Comparison of ENCODE assay signal across 11 cellular contexts in the genomic region with DNA sequence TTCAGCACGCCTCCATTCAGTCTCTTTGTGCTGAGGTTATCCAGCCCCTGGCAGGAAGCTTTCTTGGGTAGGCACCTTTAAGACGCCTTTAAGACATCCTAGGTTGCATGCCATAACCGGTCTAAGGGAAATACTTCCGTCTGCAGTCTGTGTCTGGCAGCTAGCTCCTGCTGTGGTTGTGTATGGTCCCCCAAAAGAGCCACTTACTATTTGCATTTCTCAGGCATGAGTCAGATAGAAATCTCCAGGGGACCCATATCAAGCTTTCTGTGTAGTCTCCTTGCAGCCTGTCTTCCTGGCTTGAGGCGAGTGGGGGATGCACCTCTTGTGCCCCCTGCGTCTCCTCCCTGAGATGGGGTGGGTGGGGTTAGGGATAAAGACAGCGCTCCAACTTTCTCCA. TPM values are rescaled to one million over a fixed set of nuclear protein-coding genes. Genes with fewer than 3 reads are reported as not detected.
DNase-seq lines count a peak whose midpoint lies in the region; ATAC-seq and TF ChIP-seq lines count a peak whose summit lies in the region.
"Had no signal": no experiment of that assay in that cellular context is flagged by ENCODE, and none has a peak within 500 bp of the region (broad histone marks: within the 10 kb centered on the region; RNA-seq: fewer than 3 reads in every experiment).

No MANE protein-coding gene starts in this region.

- no peak for TF ChIP-seq CTCF in astrocyte of the cerebellum (IDR thresholded peaks at IDR 0.05; ENCODE audit: low read depth, low read length, missing control alignments)

- in situ Hi-C loops in astrocyte of the cerebellum (cut with HindIII; ENCODE audit: low sequenced_read_pairs) = no loop called here

- intact Hi-C loops in posterior cingulate gyrus (cut with DNase I) = no loop called here

- DNase-seq in A172 (ENCODE audit: low spot score) = peak; percentile 80
- peak; percentile 12 for DNase-seq in astrocyte of the cerebellum (ENCODE audit: low read depth)
- no peak for DNase-seq in DMS 273 (lab: John Stamatoyannopoulos, UW; ENCODE audit: unreplicated experiment)
- no peak for DNase-seq in stimulated activated CD4-positive, alpha-beta T cell treated with anti-CD3 and anti-CD28 coated beads, Interleukin-4, amount 100 ng/mL, for 24 hours
- DNase-seq in posterior cingulate gyrus = no peak
- no peak for DNase-seq in activated T-cell treated with anti-CD3 and anti-CD28 coated beads, Interleukin-2, amount 50 U/mL, for 1 hour
- DNase-seq: NCI-H2081; psoas muscle; stimulated activated naive B cell treated with anti-CD40 and anti-IgM and Interleukin-4, amounts not matched to agents 10 μg/mL and 1 μg/mL and 100 μg/mL, for 72 hours had no signal

- ATAC-seq in GM19468 (IDR thresholded peaks at IDR 0.05; ENCODE audit: extremely low read depth, unreplicated experiment) (peak; percentile 75), HG03066 (IDR thresholded peaks at IDR 0.05; ENCODE audit: low read depth, unreplicated experiment) (peak; percentile 69)

- H3K4me3 ChIP-seq in astrocyte of the cerebellum (ENCODE audit: low read depth, low read length) = no peak overlapping the region
- H3K4me3 ChIP-seq: psoas muscle had no signal

RNA-seq across cellular contexts. Expression of a gene that starts 10.0 kb away (rescaled TPM):
- 2.3 and 3.2 TPM in 2 replicates for total RNA-seq in A172 (2014; rRNA removed; shearing (Covaris generic))

RNA-seq across cellular contexts. Expression of a gene that starts 27.8 kb away (rescaled TPM):
- total RNA-seq in A172 (2014; rRNA removed; shearing (Covaris generic)) = not detected in 2 replicates
- total RNA-seq: psoas muscle had no signal

Comparison
In these comparisons a context has a peak if more than half of its experiments do, and no peak if none do; other contexts are left out.
1. DNase-seq: peak in A172 (single experiment) and astrocyte of the cerebellum (single experiment); none in DMS 273 (single experiment), stimulated activated CD4-positive, alpha-beta T cell treated with anti-CD3 and anti-CD28 coated beads, Interleukin-4, amount 100 ng/mL, for 24 hours (single experiment), posterior cingulate gyrus (0 of 10) and activated T-cell treated with anti-CD3 and anti-CD28 coated beads, Interleukin-2, amount 50 U/mL, for 1 hour (single experiment).